In the genomic region with DNA sequence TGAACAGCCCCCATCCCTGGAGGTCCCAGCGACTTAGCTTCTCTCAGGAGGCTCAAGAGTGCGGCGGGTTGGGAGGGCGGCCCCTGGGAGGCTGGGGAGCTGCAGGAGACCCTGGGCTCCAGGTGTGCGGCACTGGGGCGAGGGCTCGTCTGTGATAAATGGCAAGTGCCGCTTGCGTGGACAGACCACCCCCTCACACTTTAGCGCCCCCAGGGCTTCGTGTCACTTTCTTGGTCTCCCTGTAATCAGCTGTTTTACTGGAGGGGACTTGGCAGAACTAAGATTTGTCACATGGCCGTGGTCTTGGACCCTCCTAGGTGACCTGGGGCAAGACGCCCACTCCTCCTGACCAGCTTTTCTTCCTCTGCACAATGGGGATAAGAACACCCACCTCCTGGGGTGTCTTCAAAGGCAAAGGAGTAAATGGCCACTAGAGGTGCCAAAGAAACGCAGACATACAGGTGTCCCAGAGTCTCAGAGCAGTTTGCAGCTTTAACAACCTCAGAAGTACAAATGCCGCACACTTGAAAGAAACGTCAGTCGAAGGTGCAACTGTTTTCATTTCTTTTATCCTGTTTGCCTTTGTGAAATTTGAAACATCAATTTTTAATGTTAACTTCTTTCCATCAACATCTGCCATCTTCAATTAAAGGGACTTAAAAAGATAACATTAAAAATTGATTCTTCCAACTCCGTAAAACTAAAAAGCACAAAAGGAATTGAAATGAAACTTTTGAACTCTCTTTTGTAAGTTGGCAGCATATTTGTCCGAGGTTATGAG, we compare ENCODE assay signal across 1 cellular context.
TF ChIP-seq lines count a peak whose summit lies in the region.

No MANE protein-coding gene starts in this region.

TF ChIP-seq in K562, 482 proteins besides CTCF, POLR2A, EP300 and RAD21 (continued from another document and continues in another):
- TF ChIP-seq, protein P1, sequence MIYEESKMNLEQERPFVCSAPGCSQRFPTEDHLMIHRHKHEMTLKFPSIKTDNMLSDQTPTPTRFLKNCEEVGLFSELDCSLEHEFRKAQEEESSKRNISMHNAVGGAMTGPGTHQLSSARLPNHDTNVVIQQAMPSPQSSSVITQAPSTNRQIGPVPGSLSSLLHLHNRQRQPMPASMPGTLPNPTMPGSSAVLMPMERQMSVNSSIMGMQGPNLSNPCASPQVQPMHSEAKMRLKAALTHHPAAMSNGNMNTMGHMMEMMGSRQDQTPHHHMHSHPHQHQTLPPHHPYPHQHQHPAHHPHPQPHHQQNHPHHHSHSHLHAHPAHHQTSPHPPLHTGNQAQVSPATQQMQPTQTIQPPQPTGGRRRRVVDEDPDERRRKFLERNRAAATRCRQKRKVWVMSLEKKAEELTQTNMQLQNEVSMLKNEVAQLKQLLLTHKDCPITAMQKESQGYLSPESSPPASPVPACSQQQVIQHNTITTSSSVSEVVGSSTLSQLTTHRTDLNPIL (CRISPR knock-in tag; IDR thresholded peaks at IDR 0.05), result no peak
- TF ChIP-seq, protein P2, sequence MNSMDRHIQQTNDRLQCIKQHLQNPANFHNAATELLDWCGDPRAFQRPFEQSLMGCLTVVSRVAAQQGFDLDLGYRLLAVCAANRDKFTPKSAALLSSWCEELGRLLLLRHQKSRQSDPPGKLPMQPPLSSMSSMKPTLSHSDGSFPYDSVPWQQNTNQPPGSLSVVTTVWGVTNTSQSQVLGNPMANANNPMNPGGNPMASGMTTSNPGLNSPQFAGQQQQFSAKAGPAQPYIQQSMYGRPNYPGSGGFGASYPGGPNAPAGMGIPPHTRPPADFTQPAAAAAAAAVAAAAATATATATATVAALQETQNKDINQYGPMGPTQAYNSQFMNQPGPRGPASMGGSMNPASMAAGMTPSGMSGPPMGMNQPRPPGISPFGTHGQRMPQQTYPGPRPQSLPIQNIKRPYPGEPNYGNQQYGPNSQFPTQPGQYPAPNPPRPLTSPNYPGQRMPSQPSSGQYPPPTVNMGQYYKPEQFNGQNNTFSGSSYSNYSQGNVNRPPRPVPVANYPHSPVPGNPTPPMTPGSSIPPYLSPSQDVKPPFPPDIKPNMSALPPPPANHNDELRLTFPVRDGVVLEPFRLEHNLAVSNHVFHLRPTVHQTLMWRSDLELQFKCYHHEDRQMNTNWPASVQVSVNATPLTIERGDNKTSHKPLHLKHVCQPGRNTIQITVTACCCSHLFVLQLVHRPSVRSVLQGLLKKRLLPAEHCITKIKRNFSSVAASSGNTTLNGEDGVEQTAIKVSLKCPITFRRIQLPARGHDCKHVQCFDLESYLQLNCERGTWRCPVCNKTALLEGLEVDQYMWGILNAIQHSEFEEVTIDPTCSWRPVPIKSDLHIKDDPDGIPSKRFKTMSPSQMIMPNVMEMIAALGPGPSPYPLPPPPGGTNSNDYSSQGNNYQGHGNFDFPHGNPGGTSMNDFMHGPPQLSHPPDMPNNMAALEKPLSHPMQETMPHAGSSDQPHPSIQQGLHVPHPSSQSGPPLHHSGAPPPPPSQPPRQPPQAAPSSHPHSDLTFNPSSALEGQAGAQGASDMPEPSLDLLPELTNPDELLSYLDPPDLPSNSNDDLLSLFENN (IDR thresholded peaks at IDR 0.05; ENCODE audit: low read depth in 2 of 2, low read length in 2 of 2), result 0 out of 4 replicates have a peak, but pooled peaks of 1 of the 2 experiments have one; percentile 40
- TF ChIP-seq BRCA1 (IDR thresholded peaks at IDR 0.05) (no peak), BRCA1 (CRISPR knock-in tag; IDR thresholded peaks at IDR 0.05) (no peak), ZNF780A (CRISPR knock-in tag; IDR thresholded peaks at IDR 0.05) (no peak), FOXM1 (IDR thresholded peaks at IDR 0.05; ENCODE audit: low read depth) (no peak), FOXM1 (CRISPR knock-in tag; IDR thresholded peaks at IDR 0.05; ENCODE audit: low read depth) (no peak), ZNF217 (CRISPR knock-in tag; IDR thresholded peaks at IDR 0.05) (no peak), REST (CRISPR knock-in tag; IDR thresholded peaks at IDR 0.05; ENCODE audit: low read depth) (no peak), CBFB (CRISPR knock-in tag; IDR thresholded peaks at IDR 0.05) (no peak), RUNX1 (IDR thresholded peaks at IDR 0.05; ENCODE audit: low read depth) (0 out of 2 replicates have a peak, but pooled peaks have one; percentile 15), ZC3H4 (CRISPR knock-in tag; IDR thresholded peaks at IDR 0.05; ENCODE audit: borderline replicate concordance) (no peak), MCM3 (IDR thresholded peaks at IDR 0.05) (no peak), ZNF696 (CRISPR knock-in tag; conservative IDR thresholded peaks at IDR 0.05) (no peak), KAT7 (CRISPR knock-in tag; IDR thresholded peaks at IDR 0.05; ENCODE audit: borderline replicate concordance) (0 out of 2 replicates have a peak, but pooled peaks have one; percentile 29), EZH2 (IDR thresholded peaks at IDR 0.05; ENCODE audit: borderline replicate concordance, low read depth, low read length) (no peak), CXXC5 (CRISPR knock-in tag; IDR thresholded peaks at IDR 0.05) (no peak), ZNF644 (tag; IDR thresholded peaks at IDR 0.05; ENCODE audit: low read depth) (no peak), WHSC1 (IDR thresholded peaks at IDR 0.05; ENCODE audit: low read length) (no peak), ZNF232 (CRISPR knock-in tag; IDR thresholded peaks at IDR 0.05) (no peak), TEAD1 (CRISPR knock-in tag; IDR thresholded peaks at IDR 0.05) (peak in 1 of 2 experiments; percentile 39; a peak in 1 of 4 replicates), SRF (CRISPR knock-in tag; IDR thresholded peaks at IDR 0.05) (no peak), CBFA2T2 (conservative IDR thresholded peaks at IDR 0.05) (no peak), ID3 (CRISPR knock-in tag; IDR thresholded peaks at IDR 0.05) (no peak), ID3 (tag; IDR thresholded peaks at IDR 0.05) (no peak), SNIP1 (IDR thresholded peaks at IDR 0.05; ENCODE audit: low read depth) (no peak), ARHGAP35 (IDR thresholded peaks at IDR 0.05; ENCODE audit: partially characterized antibody) (no peak), ZNF140 (CRISPR knock-in tag; IDR thresholded peaks at IDR 0.05) (no peak), MAFK (IDR thresholded peaks at IDR 0.05; ENCODE audit: low read length) (0 out of 2 replicates have a peak, but pooled peaks have one; percentile 11), TBP (optimal IDR thresholded peaks at IDR 0.05; ENCODE audit: low read depth, low read length) (peak; percentile 20), ZNF311 (CRISPR knock-in tag; IDR thresholded peaks at IDR 0.05) (no peak), STAT6 (CRISPR knock-in tag; IDR thresholded peaks at IDR 0.05) (no peak), ZNF324 (CRISPR knock-in tag; IDR thresholded peaks at IDR 0.05) (no peak), FOXA3 (CRISPR knock-in tag; conservative IDR thresholded peaks at IDR 0.05 in 1 of 2, IDR thresholded peaks at IDR 0.05 in 1 of 2) (0 out of 4 replicates have a peak, but pooled peaks of 1 of the 2 experiments have one; percentile 34), ZKSCAN3 (CRISPR knock-in tag; IDR thresholded peaks at IDR 0.05) (no peak), RAD51 (IDR thresholded peaks at IDR 0.05; ENCODE audit: borderline replicate concordance, low read depth) (no peak), ZNF77 (CRISPR knock-in tag; IDR thresholded peaks at IDR 0.05) (no peak)
- TF ChIP-seq, protein P3, sequence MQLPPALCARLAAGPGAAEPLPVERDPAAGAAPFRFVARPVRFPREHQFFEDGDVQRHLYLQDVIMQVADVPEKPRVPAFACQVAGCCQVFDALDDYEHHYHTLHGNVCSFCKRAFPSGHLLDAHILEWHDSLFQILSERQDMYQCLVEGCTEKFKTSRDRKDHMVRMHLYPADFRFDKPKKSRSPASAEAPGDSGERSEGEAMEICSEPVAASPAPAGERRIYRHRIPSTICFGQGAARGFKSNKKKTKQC (CRISPR knock-in tag; IDR thresholded peaks at IDR 0.05), result no peak
- TF ChIP-seq, protein P4, sequence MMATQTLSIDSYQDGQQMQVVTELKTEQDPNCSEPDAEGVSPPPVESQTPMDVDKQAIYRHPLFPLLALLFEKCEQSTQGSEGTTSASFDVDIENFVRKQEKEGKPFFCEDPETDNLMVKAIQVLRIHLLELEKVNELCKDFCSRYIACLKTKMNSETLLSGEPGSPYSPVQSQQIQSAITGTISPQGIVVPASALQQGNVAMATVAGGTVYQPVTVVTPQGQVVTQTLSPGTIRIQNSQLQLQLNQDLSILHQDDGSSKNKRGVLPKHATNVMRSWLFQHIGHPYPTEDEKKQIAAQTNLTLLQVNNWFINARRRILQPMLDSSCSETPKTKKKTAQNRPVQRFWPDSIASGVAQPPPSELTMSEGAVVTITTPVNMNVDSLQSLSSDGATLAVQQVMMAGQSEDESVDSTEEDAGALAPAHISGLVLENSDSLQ (IDR thresholded peaks at IDR 0.05), result peak; percentile 91
- TF ChIP-seq, protein P5, sequence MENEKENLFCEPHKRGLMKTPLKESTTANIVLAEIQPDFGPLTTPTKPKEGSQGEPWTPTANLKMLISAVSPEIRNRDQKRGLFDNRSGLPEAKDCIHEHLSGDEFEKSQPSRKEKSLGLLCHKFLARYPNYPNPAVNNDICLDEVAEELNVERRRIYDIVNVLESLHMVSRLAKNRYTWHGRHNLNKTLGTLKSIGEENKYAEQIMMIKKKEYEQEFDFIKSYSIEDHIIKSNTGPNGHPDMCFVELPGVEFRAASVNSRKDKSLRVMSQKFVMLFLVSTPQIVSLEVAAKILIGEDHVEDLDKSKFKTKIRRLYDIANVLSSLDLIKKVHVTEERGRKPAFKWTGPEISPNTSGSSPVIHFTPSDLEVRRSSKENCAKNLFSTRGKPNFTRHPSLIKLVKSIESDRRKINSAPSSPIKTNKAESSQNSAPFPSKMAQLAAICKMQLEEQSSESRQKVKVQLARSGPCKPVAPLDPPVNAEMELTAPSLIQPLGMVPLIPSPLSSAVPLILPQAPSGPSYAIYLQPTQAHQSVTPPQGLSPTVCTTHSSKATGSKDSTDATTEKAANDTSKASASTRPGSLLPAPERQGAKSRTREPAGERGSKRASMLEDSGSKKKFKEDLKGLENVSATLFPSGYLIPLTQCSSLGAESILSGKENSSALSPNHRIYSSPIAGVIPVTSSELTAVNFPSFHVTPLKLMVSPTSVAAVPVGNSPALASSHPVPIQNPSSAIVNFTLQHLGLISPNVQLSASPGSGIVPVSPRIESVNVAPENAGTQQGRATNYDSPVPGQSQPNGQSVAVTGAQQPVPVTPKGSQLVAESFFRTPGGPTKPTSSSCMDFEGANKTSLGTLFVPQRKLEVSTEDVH (IDR thresholded peaks at IDR 0.05; ENCODE audit: low read depth, partially characterized antibody), result no peak
- TF ChIP-seq, protein P6, sequence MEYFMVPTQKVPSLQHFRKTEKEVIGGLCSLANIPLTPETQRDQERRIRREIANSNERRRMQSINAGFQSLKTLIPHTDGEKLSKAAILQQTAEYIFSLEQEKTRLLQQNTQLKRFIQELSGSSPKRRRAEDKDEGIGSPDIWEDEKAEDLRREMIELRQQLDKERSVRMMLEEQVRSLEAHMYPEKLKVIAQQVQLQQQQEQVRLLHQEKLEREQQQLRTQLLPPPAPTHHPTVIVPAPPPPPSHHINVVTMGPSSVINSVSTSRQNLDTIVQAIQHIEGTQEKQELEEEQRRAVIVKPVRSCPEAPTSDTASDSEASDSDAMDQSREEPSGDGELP (CRISPR knock-in tag; IDR thresholded peaks at IDR 0.05; ENCODE audit: borderline replicate concordance), result peak; percentile 24
- TF ChIP-seq, protein P7, sequence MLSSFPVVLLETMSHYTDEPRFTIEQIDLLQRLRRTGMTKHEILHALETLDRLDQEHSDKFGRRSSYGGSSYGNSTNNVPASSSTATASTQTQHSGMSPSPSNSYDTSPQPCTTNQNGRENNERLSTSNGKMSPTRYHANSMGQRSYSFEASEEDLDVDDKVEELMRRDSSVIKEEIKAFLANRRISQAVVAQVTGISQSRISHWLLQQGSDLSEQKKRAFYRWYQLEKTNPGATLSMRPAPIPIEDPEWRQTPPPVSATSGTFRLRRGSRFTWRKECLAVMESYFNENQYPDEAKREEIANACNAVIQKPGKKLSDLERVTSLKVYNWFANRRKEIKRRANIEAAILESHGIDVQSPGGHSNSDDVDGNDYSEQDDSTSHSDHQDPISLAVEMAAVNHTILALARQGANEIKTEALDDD (IDR thresholded peaks at IDR 0.05), result no peak
